Comparison of ENCODE assay signal across 17 cellular contexts in genomic region chr11:78208257-78209165, GRCh38. TPM values are rescaled to one million over a fixed set of nuclear protein-coding genes. Genes with fewer than 3 reads are reported as not detected.
DNase-seq lines count a peak whose midpoint lies in the region; ATAC-seq, FAIRE-seq and TF ChIP-seq lines count a peak whose summit lies in the region.
"Had no signal": no experiment of that assay in that cellular context is flagged by ENCODE, and none has a peak within 500 bp of the region (broad histone marks: within the 10 kb centered on the region; RNA-seq: fewer than 3 reads in every experiment).

No MANE protein-coding gene starts in this region.

- no peaks in the 10 kb centered on the region for H3K9me3 ChIP-seq in endothelial cell of umbilical vein (replicated peaks; ENCODE audit: control insufficient read depth, insufficient read depth, low read length)
- H3K9me3 ChIP-seq in trophoblast cell (ENCODE audit: insufficient read depth, low read depth, low read length), result no peaks in the 10 kb centered on the region
- H3K9me3 ChIP-seq: adrenal gland, left lung, right lobe of liver, vagina had no signal

- BruUV-seq in endothelial cell of umbilical vein (replicated peaks; lab: Mats Ljungman, UMichigan), result TSS peak; percentile 7

- FAIRE-seq in endothelial cell of umbilical vein (lab: Jason Lieb, UNC), result no peak
- FAIRE-seq: colon had no signal

- H3K9me3 Mint-ChIP-seq in activated CD4-positive, alpha-beta T cell treated with anti-CD3 and anti-CD28 coated beads, Interleukin-2, amount 10 ng/mL, durations not matched to agents 7 days and 5 days, result no peaks in the 10 kb centered on the region
- H3K9me3 Mint-ChIP-seq: stimulated activated memory B cell treated with anti-CD40 and anti-IgM and Interleukin-4, amounts not matched to agents 10 μg/mL and 1 μg/mL and 100 μg/mL, for 72 hours had no signal

- peak overlapping the region; percentile 65 for H3K27ac Mint-ChIP-seq in activated CD4-positive, alpha-beta T cell treated with anti-CD3 and anti-CD28 coated beads, Interleukin-2, amount 10 ng/mL, durations not matched to agents 7 days and 5 days
- H3K27ac Mint-ChIP-seq: stimulated activated memory B cell treated with anti-CD40 and anti-IgM and Interleukin-4, amounts not matched to agents 10 μg/mL and 1 μg/mL and 100 μg/mL, for 72 hours had no signal

- CTCF ChIA-PET in activated CD4-positive, alpha-beta T cell treated with anti-CD3 and anti-CD28 coated beads, Interleukin-2, amount 10 ng/mL, durations not matched to agents 7 days and 5 days (lab: Charles Lee), result interaction anchor here (0.6 to 0.9 kb wide), 2 partner anchors 335 to 503 kb away, joined by 3 read pairs; no protein-coding TSS in a partner anchor
- CTCF ChIA-PET in endothelial cell of umbilical vein (lab: Charles Lee), result interaction anchor here (0.6 kb wide), 1 partner anchor 356 kb away, joined by 4 read pairs; no protein-coding TSS in a partner anchor

- no peak overlapping the region for H2BK120ac ChIP-seq in trophoblast cell (ENCODE audit: insufficient read depth, low read length, poor library complexity)

- H3K18ac ChIP-seq in trophoblast cell (ENCODE audit: low read length), result no peak overlapping the region

- no peak overlapping the region for H3K4me3 Mint-ChIP-seq in activated CD4-positive, alpha-beta T cell treated with anti-CD3 and anti-CD28 coated beads, Interleukin-2, amount 10 ng/mL, durations not matched to agents 7 days and 5 days
- H3K4me3 Mint-ChIP-seq: stimulated activated memory B cell treated with anti-CD40 and anti-IgM and Interleukin-4, amounts not matched to agents 10 μg/mL and 1 μg/mL and 100 μg/mL, for 72 hours had no signal

- H3K9ac ChIP-seq in endothelial cell of umbilical vein (replicated peaks; ENCODE audit: extremely low read depth, insufficient read depth, low read length), result no peak overlapping the region
- no peak overlapping the region for H3K9ac ChIP-seq in trophoblast cell (ENCODE audit: low read length)

- H2BK5ac ChIP-seq in trophoblast cell (ENCODE audit: low read depth, low read length, poor library complexity), result no peak overlapping the region

- no peak overlapping the region for H4K12ac ChIP-seq in trophoblast cell (ENCODE audit: low read depth, low read length)

- no peak overlapping the region for H3K4ac ChIP-seq in trophoblast cell (ENCODE audit: low read depth, low read length)

- H3K79me2 ChIP-seq in endothelial cell of umbilical vein (ENCODE audit: control insufficient read depth, insufficient read depth, low read length) (no peaks in the 10 kb centered on the region), trophoblast cell (ENCODE audit: control insufficient read depth, insufficient read depth, low read length, poor library complexity) (peaks cover 2% of the 10 kb centered on the region)

- H3K4me3 ChIP-seq in endothelial cell of umbilical vein (replicated peaks in 1 of 3; ENCODE audit: insufficient read depth in 1 of 3, low read depth in 1 of 3, low read length in 3 of 3) (no peak overlapping the region), trophoblast cell (ENCODE audit: low read depth, low read length) (no peak overlapping the region)
- H3K4me3 ChIP-seq: adrenal gland, left lung, right lobe of liver, vagina had no signal

- no peaks in the 10 kb centered on the region for H3K9me1 ChIP-seq in endothelial cell of umbilical vein (replicated peaks; ENCODE audit: control insufficient read depth, extremely low read depth, insufficient read depth, low read length)

- intact Hi-C loops in endothelial cell of umbilical vein (cut with micrococcal nuclease), result loop anchor here (5.0 kb wide), 1 partner anchor 71 kb away; the partner anchor contains the start of gene ALG8

- H3K27ac ChIP-seq in endothelial cell of umbilical vein (ENCODE audit: insufficient read depth, low read depth, low read length) (no peak overlapping the region), trophoblast cell (ENCODE audit: low read depth, low read length) (no peak overlapping the region)
- H3K27ac ChIP-seq: left lung, right lobe of liver, vagina had no signal

- TF ChIP-seq CTCF in endothelial cell of umbilical vein (IDR thresholded peaks at IDR 0.05; ENCODE audit: extremely low read depth in 1 of 2, insufficient read depth in 1 of 2, low read depth in 1 of 2, low read length in 2 of 2), result no peak

- no peak overlapping the region for H2BK12ac ChIP-seq in trophoblast cell (ENCODE audit: low read length)

- DNase-seq in activated CD4-positive, alpha-beta T cell treated with anti-CD3 and anti-CD28 coated beads, Interleukin-2, amount 10 ng/mL, durations not matched to agents 7 days and 5 days, result no peak
- DNase-seq in activated CD4-positive, alpha-beta T cell treated with anti-CD3 and anti-CD28 coated beads for 1 hour, result no peak
- DNase-seq in LHCN-M2 (ENCODE audit: low read depth) (peak; percentile 38), endothelial cell of umbilical vein (ENCODE audit: low read depth, low spot score) (no peak), trophoblast cell (peak; percentile 12 to 14)
- DNase-seq: GF-D8, left lung, NCI-H1092, right lobe of liver had no signal

- H3K36me3 ChIP-seq in endothelial cell of umbilical vein (ENCODE audit: control insufficient read depth in 2 of 2, extremely low read depth in 1 of 2, insufficient read depth in 2 of 2, low read length in 2 of 2) (peaks cover 0 to 20% of the 10 kb centered on the region in 2 experiments), trophoblast cell (ENCODE audit: control insufficient read depth in 1 of 2, insufficient read depth in 2 of 2, low read length in 2 of 2) (peaks cover 58 to 66% of the 10 kb centered on the region in 2 experiments)

- no peak for ATAC-seq in GM18909 (IDR thresholded peaks at IDR 0.05; ENCODE audit: poor library complexity, unreplicated experiment)
- ATAC-seq in GM18498 (IDR thresholded peaks at IDR 0.05; ENCODE audit: unreplicated experiment), result no peak
- no peak for ATAC-seq in GM19397 (IDR thresholded peaks at IDR 0.05; ENCODE audit: unreplicated experiment)
- ATAC-seq: esophagus mucosa; left lung; stimulated activated memory B cell treated with anti-CD40 and anti-IgM and Interleukin-4, amounts not matched to agents 10 μg/mL and 1 μg/mL and 100 μg/mL, for 72 hours had no signal

- dilution Hi-C loops in endothelial cell of umbilical vein (cut with MboI; ENCODE audit: extremely low pct_ligation_motif_present, low sequenced_read_pairs), result no loop called here

- no peak overlapping the region for H2AFZ ChIP-seq in endothelial cell of umbilical vein (ENCODE audit: low read depth, low read length)
- H2AFZ ChIP-seq in trophoblast cell (ENCODE audit: insufficient read depth, low read length, poor library complexity), result no peak overlapping the region

- POLR2A ChIA-PET in activated CD4-positive, alpha-beta T cell treated with anti-CD3 and anti-CD28 coated beads, Interleukin-2, amount 10 ng/mL, durations not matched to agents 7 days and 5 days (lab: Charles Lee), result no interaction called here
- POLR2A ChIA-PET in endothelial cell of umbilical vein (lab: Charles Lee), result no interaction called here

- H3K79me1 ChIP-seq in trophoblast cell (ENCODE audit: low read length), result no peaks in the 10 kb centered on the region

- H3K4me2 ChIP-seq in endothelial cell of umbilical vein (ENCODE audit: insufficient read depth, low read length) (no peak overlapping the region), trophoblast cell (ENCODE audit: low read length) (no peak overlapping the region)

- peaks cover 37% of the 10 kb centered on the region for H3K36me3 Mint-ChIP-seq in activated CD4-positive, alpha-beta T cell treated with anti-CD3 and anti-CD28 coated beads, Interleukin-2, amount 10 ng/mL, durations not matched to agents 7 days and 5 days (ENCODE audit: low read depth)

- peaks cover 18% of the 10 kb centered on the region for H3K4me1 Mint-ChIP-seq in activated CD4-positive, alpha-beta T cell treated with anti-CD3 and anti-CD28 coated beads, Interleukin-2, amount 10 ng/mL, durations not matched to agents 7 days and 5 days
- H3K4me1 Mint-ChIP-seq: stimulated activated memory B cell treated with anti-CD40 and anti-IgM and Interleukin-4, amounts not matched to agents 10 μg/mL and 1 μg/mL and 100 μg/mL, for 72 hours had no signal

- H3K27me3 ChIP-seq in endothelial cell of umbilical vein (ENCODE audit: control insufficient read depth in 2 of 2, insufficient read depth in 2 of 2, low read length in 2 of 2) (no peaks in the 10 kb centered on the region), trophoblast cell (ENCODE audit: insufficient read depth, low read length) (no peaks in the 10 kb centered on the region)
- H3K27me3 ChIP-seq: adrenal gland, left lung, right lobe of liver, vagina had no signal

- no peak overlapping the region for H3K14ac ChIP-seq in trophoblast cell (ENCODE audit: low read length)

- H3K27me3 Mint-ChIP-seq in activated CD4-positive, alpha-beta T cell treated with anti-CD3 and anti-CD28 coated beads, Interleukin-2, amount 10 ng/mL, durations not matched to agents 7 days and 5 days, result no peaks in the 10 kb centered on the region
- H3K27me3 Mint-ChIP-seq: stimulated activated memory B cell treated with anti-CD40 and anti-IgM and Interleukin-4, amounts not matched to agents 10 μg/mL and 1 μg/mL and 100 μg/mL, for 72 hours had no signal

- H3K4me1 ChIP-seq in endothelial cell of umbilical vein (ENCODE audit: control insufficient read depth, extremely low read depth, insufficient read depth, low read length) (no peaks in the 10 kb centered on the region), trophoblast cell (ENCODE audit: control insufficient read depth in 1 of 2, insufficient read depth in 2 of 2, low read length in 2 of 2) (peaks cover 0 to 7% of the 10 kb centered on the region in 2 experiments)
- H3K4me1 ChIP-seq: right lobe of liver had no signal

- H2AK5ac ChIP-seq in trophoblast cell (ENCODE audit: low read length), result no peak overlapping the region

- TF ChIP-seq POLR2A in endothelial cell of umbilical vein (IDR thresholded peaks at IDR 0.05; ENCODE audit: low read depth, low read length), result no peak

- H3K23ac ChIP-seq in trophoblast cell (ENCODE audit: low read length), result no peak overlapping the region

- H4K8ac ChIP-seq in trophoblast cell (ENCODE audit: low read depth, low read length), result no peak overlapping the region

- WGBS in trophoblast cell (ENCODE audit: extremely low coverage, insufficient coverage, insufficient read length), result no CpG with 5 or more reads among the region's 16 CpGs

- no peaks in the 10 kb centered on the region for H4K20me1 ChIP-seq in endothelial cell of umbilical vein (replicated peaks; ENCODE audit: control insufficient read depth, extremely low read depth, insufficient read depth, low read length)

- no peak overlapping the region for H4K91ac ChIP-seq in trophoblast cell (ENCODE audit: low read depth, low read length)

RNA-seq across cellular contexts. Expression of gene USP35, which starts 19.8 kb away (rescaled TPM):
- total RNA-seq in activated CD4-positive, alpha-beta T cell treated with anti-CD3 and anti-CD28 coated beads, Interleukin-2, amount 10 ng/mL, durations not matched to agents 7 days and 5 days, result 10 to 100 TPM; 13.0 to 13.2 TPM
- total RNA-seq in LHCN-M2 (2014; rRNA removed) (6.6 and 7.2 TPM in 2 replicates), endothelial cell of umbilical vein (10.3 and 12.4 TPM in 2 replicates)
- 4.4 TPM for polyA plus RNA-seq in LHCN-M2 (2012)
- polyA plus RNA-seq in endothelial cell of umbilical vein, result 8.9 and 9.1 TPM in 2 replicates
- 4.4 and 6.4 TPM in 2 replicates for polyA plus RNA-seq in endothelial cell of umbilical vein (2011; cell fraction: cytosol; rRNA removed)
- 44.1 and 44.9 TPM in 2 replicates for polyA plus RNA-seq in endothelial cell of umbilical vein (2011; cell fraction: nucleus; rRNA removed)
- polyA plus RNA-seq in endothelial cell of umbilical vein (2012), result 7.5 and 11.9 TPM in 2 replicates
- polyA minus RNA-seq in endothelial cell of umbilical vein, result 9.9 and 12.7 TPM in 2 replicates
- polyA minus RNA-seq in endothelial cell of umbilical vein (2011; cell fraction: cytosol; rRNA and poly(A)+ RNA removed), result 1.8 TPM
- 14.0 and 14.3 TPM in 2 replicates for polyA minus RNA-seq in endothelial cell of umbilical vein (2011; cell fraction: nucleus; rRNA and poly(A)+ RNA removed)
- polyA plus RNA-seq in trophoblast cell (2013), result 19.3 and 20.2 TPM in 2 replicates

RNA-seq across cellular contexts. Expression of gene KCTD21, which starts 20.1 kb away (rescaled TPM):
- total RNA-seq in activated CD4-positive, alpha-beta T cell treated with anti-CD3 and anti-CD28 coated beads, Interleukin-2, amount 10 ng/mL, durations not matched to agents 7 days and 5 days, result 1 to 10 TPM; 8.9 TPM
- 7.2 and 7.6 TPM in 2 replicates for total RNA-seq in LHCN-M2 (2014; rRNA removed)
- 8.0 TPM for polyA plus RNA-seq in LHCN-M2 (2012)
- total RNA-seq in endothelial cell of umbilical vein, result 8.5 and 9.5 TPM in 2 replicates
- 11.9 and 16.0 TPM in 2 replicates for polyA plus RNA-seq in endothelial cell of umbilical vein
- polyA plus RNA-seq in endothelial cell of umbilical vein (2011; cell fraction: cytosol; rRNA removed), result 12.0 and 13.0 TPM in 2 replicates
- 7.3 and 8.5 TPM in 2 replicates for polyA plus RNA-seq in endothelial cell of umbilical vein (2011; cell fraction: nucleus; rRNA removed)
- 9.8 and 10.6 TPM in 2 replicates for polyA plus RNA-seq in endothelial cell of umbilical vein (2012)
- polyA minus RNA-seq in endothelial cell of umbilical vein, result 32.9 and 37.1 TPM in 2 replicates
- 1.1 TPM for polyA minus RNA-seq in endothelial cell of umbilical vein (2011; cell fraction: cytosol; rRNA and poly(A)+ RNA removed)
- polyA minus RNA-seq in endothelial cell of umbilical vein (2011; cell fraction: nucleus; rRNA and poly(A)+ RNA removed), result 5.8 and 6.3 TPM in 2 replicates
- polyA plus RNA-seq in trophoblast cell (2013), result 14.9 and 15.5 TPM in 2 replicates

Comparison
In these comparisons a context has a peak if more than half of its experiments do, and no peak if none do; other contexts are left out.
1. DNase-seq: peak in LHCN-M2 (single experiment) and trophoblast cell (2 of 2); none in activated CD4-positive, alpha-beta T cell treated with anti-CD3 and anti-CD28 coated beads, Interleukin-2, amount 10 ng/mL, durations not matched to agents 7 days and 5 days (single experiment), activated CD4-positive, alpha-beta T cell treated with anti-CD3 and anti-CD28 coated beads for 1 hour (single experiment) and endothelial cell of umbilical vein (single experiment).